Comparison of ENCODE assay signal across 10 cellular contexts in genomic region chr3:16290827-16291196, GRCh38. TPM values are rescaled to one million over a fixed set of nuclear protein-coding genes. Genes with fewer than 3 reads are reported as not detected.
DNase-seq lines count a peak whose midpoint lies in the region; ATAC-seq and TF ChIP-seq lines count a peak whose summit lies in the region.
"Had no signal": no experiment of that assay in that cellular context is flagged by ENCODE, and none has a peak within 500 bp of the region (broad histone marks: within the 10 kb centered on the region; RNA-seq: fewer than 3 reads in every experiment).

No MANE protein-coding gene starts in this region.

- H3K4me2 ChIP-seq in KMS-11: peak overlapping the region; percentile 51

- POLR2A ChIA-PET in activated naive CD8-positive, alpha-beta T cell treated with anti-CD3 and anti-CD28 coated beads, Interleukin-2, amount 10 ng/mL, durations not matched to agents 7 days and 5 days (lab: Charles Lee): interaction anchor here (0.7 to 9.5 kb wide), 7 partner anchors 12 to 221 kb away, joined by 3 to 141 read pairs (median 5); partner anchors contain the start of genes DPH3 and OXNAD1

- H4K20me1 ChIP-seq in KMS-11 (ENCODE audit: insufficient read depth): no peaks in the 10 kb centered on the region

- H3K36me3 ChIP-seq in KMS-11 (ENCODE audit: insufficient read depth) (no peaks in the 10 kb centered on the region), suprapubic skin (peaks cover 15% of the 10 kb centered on the region)

- H3K4me3 Mint-ChIP-seq in activated naive CD4-positive, alpha-beta T cell treated with anti-CD3 and anti-CD28 coated beads for 36 hours: peak overlapping the region; percentile 84
- H3K4me3 Mint-ChIP-seq in activated naive CD8-positive, alpha-beta T cell treated with anti-CD3 and anti-CD28 coated beads, Interleukin-2, amount 10 ng/mL, durations not matched to agents 7 days and 5 days: peak overlapping the region; percentile 97
- H3K4me3 Mint-ChIP-seq in stimulated activated naive CD8-positive, alpha-beta T cell treated with anti-CD3 and anti-CD28 coated beads, Interleukin-15, amount 100 ng/mL, for 72 hours: peak overlapping the region; percentile 89 to 95
- H3K4me3 Mint-ChIP-seq: mesothelial cell of epicardium had no signal

- no peak for TF ChIP-seq EP300 in suprapubic skin (IDR thresholded peaks at IDR 0.05)

- no peak overlapping the region for H3K9ac ChIP-seq in KMS-11

- H3K27ac ChIP-seq in KMS-11 (peak overlapping the region; percentile 28; the same call in 1 of the 2 replicates), suprapubic skin (no peak overlapping the region)

- peaks cover 4% of the 10 kb centered on the region for H3K9me3 Mint-ChIP-seq in activated naive CD4-positive, alpha-beta T cell treated with anti-CD3 and anti-CD28 coated beads for 36 hours
- peaks cover 10% of the 10 kb centered on the region for H3K9me3 Mint-ChIP-seq in activated naive CD8-positive, alpha-beta T cell treated with anti-CD3 and anti-CD28 coated beads, Interleukin-2, amount 10 ng/mL, durations not matched to agents 7 days and 5 days
- peaks cover 6 to 14% of the 10 kb centered on the region in 2 donors for H3K9me3 Mint-ChIP-seq in stimulated activated naive CD8-positive, alpha-beta T cell treated with anti-CD3 and anti-CD28 coated beads, Interleukin-15, amount 100 ng/mL, for 72 hours

- no peaks in the 10 kb centered on the region for H3K27me3 ChIP-seq in KMS-11 (ENCODE audit: insufficient read depth, low read depth)
- H3K27me3 ChIP-seq in suprapubic skin: no peaks in the 10 kb centered on the region

- H3K4me3 ChIP-seq in KMS-11 (IDR thresholded peaks at IDR 0.05; ENCODE audit: insufficient read depth, low read depth, low read length): no peak overlapping the region
- no peak overlapping the region for H3K4me3 ChIP-seq in suprapubic skin

- CTCF ChIA-PET in activated naive CD4-positive, alpha-beta T cell treated with anti-CD3 and anti-CD28 coated beads for 36 hours (lab: Charles Lee): interaction anchor here (0.8 to 9.8 kb wide), 17 partner anchors 14 to 261 kb away, joined by 3 to 222 read pairs (median 4); partner anchors contain the start of genes DPH3 and OXNAD1

- intact Hi-C loops in activated naive CD4-positive, alpha-beta T cell treated with anti-CD3 and anti-CD28 coated beads for 36 hours (cut with micrococcal nuclease): loop anchor here (1.0 kb wide), 12 partner anchors 10 to 942 kb away; partner anchors contain the start of gene OXNAD1

- peaks cover 85% of the 10 kb centered on the region for H3K4me1 Mint-ChIP-seq in activated naive CD4-positive, alpha-beta T cell treated with anti-CD3 and anti-CD28 coated beads for 36 hours (ENCODE audit: low read depth)
- peaks cover 57% of the 10 kb centered on the region for H3K4me1 Mint-ChIP-seq in activated naive CD8-positive, alpha-beta T cell treated with anti-CD3 and anti-CD28 coated beads, Interleukin-2, amount 10 ng/mL, durations not matched to agents 7 days and 5 days
- peaks cover 74% of the 10 kb centered on the region for H3K4me1 Mint-ChIP-seq in stimulated activated naive CD8-positive, alpha-beta T cell treated with anti-CD3 and anti-CD28 coated beads, Interleukin-15, amount 100 ng/mL, for 72 hours
- H3K4me1 Mint-ChIP-seq: mesothelial cell of epicardium had no signal

- DNase-seq in activated naive CD4-positive, alpha-beta T cell treated with anti-CD3 and anti-CD28 coated beads for 36 hours: no peak
- DNase-seq in activated naive CD4-positive, alpha-beta T cell treated with Interleukin-2 at 50 U/mL for 16 hours: no peak
- no peak for DNase-seq in activated naive CD8-positive, alpha-beta T cell treated with anti-CD3 and anti-CD28 coated beads, Interleukin-2, amount 10 ng/mL, durations not matched to agents 7 days and 5 days
- DNase-seq in stimulated activated naive CD8-positive, alpha-beta T cell treated with anti-CD3 and anti-CD28 coated beads, Interleukin-15, amount 100 ng/mL, for 72 hours: no peak
- DNase-seq in HK-2 (ENCODE audit: unreplicated experiment) (no peak), suprapubic skin (ENCODE audit: low spot score in 2 of 2) (no peak)
- DNase-seq in activated CD8-positive, alpha-beta memory T cell treated with anti-CD3 and anti-CD28 coated beads, Interleukin-2, amount 50 U/mL, for 4 hours: no peak
- DNase-seq: NCI-H1048 had no signal

- H3K36me3 Mint-ChIP-seq in activated naive CD4-positive, alpha-beta T cell treated with anti-CD3 and anti-CD28 coated beads for 36 hours (ENCODE audit: low read depth): peaks cover 61% of the 10 kb centered on the region
- peaks cover 82% of the 10 kb centered on the region for H3K36me3 Mint-ChIP-seq in activated naive CD8-positive, alpha-beta T cell treated with anti-CD3 and anti-CD28 coated beads, Interleukin-2, amount 10 ng/mL, durations not matched to agents 7 days and 5 days

- peaks cover 62% of the 10 kb centered on the region for H3K4me1 ChIP-seq in KMS-11 (ENCODE audit: low read depth, poor library complexity, severe bottlenecking)
- H3K4me1 ChIP-seq in suprapubic skin: peaks cover 28% of the 10 kb centered on the region

- no peak for TF ChIP-seq CTCF in KMS-11 (conservative IDR thresholded peaks at IDR 0.05; ENCODE audit: low read depth, low read length)
- no peak for TF ChIP-seq CTCF in suprapubic skin (IDR thresholded peaks at IDR 0.05)

- peak overlapping the region; percentile 97 for H3K27ac Mint-ChIP-seq in activated naive CD4-positive, alpha-beta T cell treated with anti-CD3 and anti-CD28 coated beads for 36 hours
- H3K27ac Mint-ChIP-seq in activated naive CD8-positive, alpha-beta T cell treated with anti-CD3 and anti-CD28 coated beads, Interleukin-2, amount 10 ng/mL, durations not matched to agents 7 days and 5 days: peak overlapping the region; percentile 97
- peak overlapping the region; percentile 82 to 93 for H3K27ac Mint-ChIP-seq in stimulated activated naive CD8-positive, alpha-beta T cell treated with anti-CD3 and anti-CD28 coated beads, Interleukin-15, amount 100 ng/mL, for 72 hours
- H3K27ac Mint-ChIP-seq: mesothelial cell of epicardium had no signal

- no peak overlapping the region for H2AFZ ChIP-seq in KMS-11 (ENCODE audit: low read depth)

- WGBS in suprapubic skin: 62% methylated on average over 2 of the region's 2 CpGs

- ATAC-seq in activated naive CD8-positive, alpha-beta T cell treated with anti-CD3 and anti-CD28 coated beads, Interleukin-2, amount 10 ng/mL, durations not matched to agents 7 days and 5 days (ENCODE audit: low read depth): peak; percentile 36
- ATAC-seq in stimulated activated naive CD8-positive, alpha-beta T cell treated with anti-CD3 and anti-CD28 coated beads, Interleukin-15, amount 100 ng/mL, for 72 hours: peak; percentile 39

- no peak for TF ChIP-seq POLR2A in suprapubic skin (IDR thresholded peaks at IDR 0.05)

- H3K27me3 Mint-ChIP-seq in activated naive CD4-positive, alpha-beta T cell treated with anti-CD3 and anti-CD28 coated beads for 36 hours (ENCODE audit: low read depth): no peaks in the 10 kb centered on the region
- H3K27me3 Mint-ChIP-seq in activated naive CD8-positive, alpha-beta T cell treated with anti-CD3 and anti-CD28 coated beads, Interleukin-2, amount 10 ng/mL, durations not matched to agents 7 days and 5 days: no peaks in the 10 kb centered on the region
- no peaks in the 10 kb centered on the region for H3K27me3 Mint-ChIP-seq in stimulated activated naive CD8-positive, alpha-beta T cell treated with anti-CD3 and anti-CD28 coated beads, Interleukin-15, amount 100 ng/mL, for 72 hours

- no peaks in the 10 kb centered on the region for H3K9me3 ChIP-seq in suprapubic skin

- H3K79me2 ChIP-seq in KMS-11 (ENCODE audit: insufficient read depth, low read depth): no peaks in the 10 kb centered on the region; the same call in 1 of the 2 replicates

RNA-seq across cellular contexts. Expression of gene OXNAD1, which starts 25.8 kb away (rescaled TPM):
- total RNA-seq in activated naive CD4-positive, alpha-beta T cell treated with anti-CD3 and anti-CD28 coated beads for 36 hours: 10 to 100 TPM; 32.4 to 34.2 TPM
- total RNA-seq in activated naive CD8-positive, alpha-beta T cell treated with anti-CD3 and anti-CD28 coated beads, Interleukin-2, amount 10 ng/mL, durations not matched to agents 7 days and 5 days: 10 to 100 TPM; 76.8 to 77.1 TPM
- total RNA-seq in suprapubic skin: 10 to 100 TPM; 10.3 to 17.8 (median 13.3) TPM

RNA-seq across cellular contexts. Expression of gene DPH3, which starts 26.1 kb away (rescaled TPM):
- 10 to 100 TPM; 16.1 to 17.0 TPM for total RNA-seq in activated naive CD4-positive, alpha-beta T cell treated with anti-CD3 and anti-CD28 coated beads for 36 hours
- total RNA-seq in activated naive CD8-positive, alpha-beta T cell treated with anti-CD3 and anti-CD28 coated beads, Interleukin-2, amount 10 ng/mL, durations not matched to agents 7 days and 5 days: 10 to 100 TPM; 12.1 to 14.9 TPM
- total RNA-seq in suprapubic skin: 10 to 100 TPM in 1 of 4 donors, 1 to 10 TPM in 3; 5.5 to 11.5 (median 8.0) TPM
